Comparison of ENCODE assay signal across 14 cellular contexts in genomic region chr2:98027955-98028593, GRCh38. TPM values are rescaled to one million over a fixed set of nuclear protein-coding genes. Genes with fewer than 3 reads are reported as not detected.
A peak's percentile ranks its signal among the peaks of the same experiment; 100 is the strongest.
DNase-seq lines count a peak whose midpoint lies in the region; ATAC-seq and TF ChIP-seq lines count a peak whose summit lies in the region.
"Had no signal": no experiment of that assay in that cellular context is flagged by ENCODE, and none has a peak within 500 bp of the region (broad histone marks: within the 10 kb centered on the region; RNA-seq: fewer than 3 reads in every experiment).

No MANE protein-coding gene starts in this region.

- H3K36me3 Mint-ChIP-seq in activated CD8-positive, alpha-beta memory T cell treated with anti-CD3 and anti-CD28 coated beads, Interleukin-2, amount 10 ng/mL, durations not matched to agents 7 days and 5 days, result no peaks in the 10 kb centered on the region
- no peaks in the 10 kb centered on the region for H3K36me3 Mint-ChIP-seq in stimulated activated naive B cell treated with anti-CD40 and anti-IgM and Interleukin-4, amounts not matched to agents 10 μg/mL and 1 μg/mL and 100 μg/mL, for 72 hours

- H3K4me3 Mint-ChIP-seq in activated CD8-positive, alpha-beta memory T cell treated with anti-CD3 and anti-CD28 coated beads, Interleukin-2, amount 10 ng/mL, durations not matched to agents 7 days and 5 days, result no peak overlapping the region
- H3K4me3 Mint-ChIP-seq in stimulated activated naive B cell treated with anti-CD40 and anti-IgM and Interleukin-4, amounts not matched to agents 10 μg/mL and 1 μg/mL and 100 μg/mL, for 72 hours, result peak overlapping the region; percentile 68 to 74

- H3K36me3 ChIP-seq in NT2/D1 (ENCODE audit: insufficient read depth, insufficient read length, low read length), result no peaks in the 10 kb centered on the region
- H3K36me3 ChIP-seq: SJCRH30 had no signal

- no peaks in the 10 kb centered on the region for H3K9me3 Mint-ChIP-seq in activated CD8-positive, alpha-beta memory T cell treated with anti-CD3 and anti-CD28 coated beads, Interleukin-2, amount 10 ng/mL, durations not matched to agents 7 days and 5 days (ENCODE audit: low read depth)
- H3K9me3 Mint-ChIP-seq in stimulated activated naive B cell treated with anti-CD40 and anti-IgM and Interleukin-4, amounts not matched to agents 10 μg/mL and 1 μg/mL and 100 μg/mL, for 72 hours, result no peaks in the 10 kb centered on the region

- TF ChIP-seq CTCF in fibroblast of mammary gland (conservative IDR thresholded peaks at IDR 0.05; ENCODE audit: control insufficient read depth, insufficient read depth, low read depth, low read length), result no peak

- H3K4me1 Mint-ChIP-seq in activated CD8-positive, alpha-beta memory T cell treated with anti-CD3 and anti-CD28 coated beads, Interleukin-2, amount 10 ng/mL, durations not matched to agents 7 days and 5 days, result peaks cover 28% of the 10 kb centered on the region
- H3K4me1 Mint-ChIP-seq in stimulated activated naive B cell treated with anti-CD40 and anti-IgM and Interleukin-4, amounts not matched to agents 10 μg/mL and 1 μg/mL and 100 μg/mL, for 72 hours, result peaks cover 34 to 73% of the 10 kb centered on the region in 2 donors

- H3K27me3 ChIP-seq in NT2/D1 (ENCODE audit: insufficient read depth, insufficient read length), result peaks cover 2% of the 10 kb centered on the region
- H3K27me3 ChIP-seq: SJCRH30 had no signal

- no peak overlapping the region for H3K9ac ChIP-seq in NT2/D1 (ENCODE audit: insufficient read length, low read depth)

- peaks cover 7% of the 10 kb centered on the region for H3K27me3 Mint-ChIP-seq in activated CD8-positive, alpha-beta memory T cell treated with anti-CD3 and anti-CD28 coated beads, Interleukin-2, amount 10 ng/mL, durations not matched to agents 7 days and 5 days
- H3K27me3 Mint-ChIP-seq in stimulated activated naive B cell treated with anti-CD40 and anti-IgM and Interleukin-4, amounts not matched to agents 10 μg/mL and 1 μg/mL and 100 μg/mL, for 72 hours, result no peaks in the 10 kb centered on the region

- no peak overlapping the region for H3K27ac Mint-ChIP-seq in activated CD8-positive, alpha-beta memory T cell treated with anti-CD3 and anti-CD28 coated beads, Interleukin-2, amount 10 ng/mL, durations not matched to agents 7 days and 5 days
- peak overlapping the region; percentile 94 for H3K27ac Mint-ChIP-seq in stimulated activated naive B cell treated with anti-CD40 and anti-IgM and Interleukin-4, amounts not matched to agents 10 μg/mL and 1 μg/mL and 100 μg/mL, for 72 hours

- CTCF ChIA-PET in activated CD8-positive, alpha-beta memory T cell treated with anti-CD3 and anti-CD28 coated beads, Interleukin-2, amount 10 ng/mL, durations not matched to agents 7 days and 5 days (lab: Charles Lee), result interaction anchor here (0.8 to 2.1 kb wide), 2 partner anchors 19 to 221 kb away, joined by 3 to 6 read pairs; no protein-coding TSS in a partner anchor

- ATAC-seq in activated CD8-positive, alpha-beta memory T cell treated with anti-CD3 and anti-CD28 coated beads, Interleukin-2, amount 10 ng/mL, durations not matched to agents 7 days and 5 days, result no peak
- ATAC-seq in stimulated activated naive B cell treated with anti-CD40 and anti-IgM and Interleukin-4, amounts not matched to agents 10 μg/mL and 1 μg/mL and 100 μg/mL, for 72 hours (replicated peaks), result no peak
- ATAC-seq: A549 had no signal

- DNase-seq in activated CD8-positive, alpha-beta memory T cell treated with anti-CD3 and anti-CD28 coated beads, Interleukin-2, amount 10 ng/mL, durations not matched to agents 7 days and 5 days, result peak; percentile 21
- DNase-seq in activated CD8-positive, alpha-beta memory T cell treated with anti-CD3 and anti-CD28 coated beads, Interleukin-2, amount 50 U/mL, for 48 hours, result no peak
- DNase-seq in NT2/D1 (ENCODE audit: low read depth, low spot score) (peak; percentile 9), fibroblast of mammary gland (ENCODE audit: low read depth) (peak; percentile 34), SW480 (ENCODE audit: low spot score) (no peak), NCI-H2171 treated with DMSO at 0.1 percent for 48 hours (lab: John Stamatoyannopoulos, UW) (no peak), inferior parietal cortex (ENCODE audit: extremely low spot score) (no peak)
- DNase-seq in stimulated activated naive B cell treated with anti-CD40 and anti-IgM and Interleukin-4, amounts not matched to agents 10 μg/mL and 1 μg/mL and 100 μg/mL, for 72 hours, result no peak
- DNase-seq: cortex of kidney; left ventricle myocardium superior; SJCRH30; stimulated activated CD4-positive, alpha-beta T cell treated with anti-CD3 and anti-CD28 coated beads, Interleukin-4, amount 100 ng/mL, for 1 hour had no signal

- no peaks in the 10 kb centered on the region for H3K9me3 ChIP-seq in NT2/D1 (ENCODE audit: insufficient read depth, low read length)
- H3K9me3 ChIP-seq: A549, SJCRH30 had no signal

- peaks cover 2% of the 10 kb centered on the region for H3K4me1 ChIP-seq in NT2/D1 (ENCODE audit: insufficient read depth, insufficient read length)
- H3K4me1 ChIP-seq: A549, SJCRH30 had no signal

- no peak overlapping the region for H3K4me3 ChIP-seq in NT2/D1 (ENCODE audit: insufficient read length, low read depth)
- no peak overlapping the region for H3K4me3 ChIP-seq in fibroblast of mammary gland (ENCODE audit: control insufficient read depth, low read depth, low read length)
- H3K4me3 ChIP-seq: A549, SJCRH30 had no signal

RNA-seq across cellular contexts. Expression of gene TMEM131, which starts 32.3 kb away (rescaled TPM):
- total RNA-seq in activated CD8-positive, alpha-beta memory T cell treated with anti-CD3 and anti-CD28 coated beads, Interleukin-2, amount 10 ng/mL, durations not matched to agents 7 days and 5 days, result 10 to 100 TPM; 31.2 to 33.4 TPM

RNA-seq across cellular contexts. Expression of gene VWA3B, which starts 58.9 kb away (rescaled TPM):
- not detected for total RNA-seq in activated CD8-positive, alpha-beta memory T cell treated with anti-CD3 and anti-CD28 coated beads, Interleukin-2, amount 10 ng/mL, durations not matched to agents 7 days and 5 days
- total RNA-seq: glomerular endothelial cell, left ventricle myocardium superior, SJCRH30 had no signal

Comparison
In these comparisons a context has a peak if more than half of its experiments do, and no peak if none do; other contexts are left out.
1. DNase-seq: peak in activated CD8-positive, alpha-beta memory T cell treated with anti-CD3 and anti-CD28 coated beads, Interleukin-2, amount 10 ng/mL, durations not matched to agents 7 days and 5 days (single experiment), NT2/D1 (single experiment) and fibroblast of mammary gland (single experiment); none in activated CD8-positive, alpha-beta memory T cell treated with anti-CD3 and anti-CD28 coated beads, Interleukin-2, amount 50 U/mL, for 48 hours (single experiment), stimulated activated naive B cell treated with anti-CD40 and anti-IgM and Interleukin-4, amounts not matched to agents 10 μg/mL and 1 μg/mL and 100 μg/mL, for 72 hours (single experiment), SW480 (single experiment), NCI-H2171 treated with DMSO at 0.1 percent for 48 hours (single experiment) and inferior parietal cortex (single experiment).